Comparison of ENCODE assay signal across 9 cellular contexts in the genomic region with DNA sequence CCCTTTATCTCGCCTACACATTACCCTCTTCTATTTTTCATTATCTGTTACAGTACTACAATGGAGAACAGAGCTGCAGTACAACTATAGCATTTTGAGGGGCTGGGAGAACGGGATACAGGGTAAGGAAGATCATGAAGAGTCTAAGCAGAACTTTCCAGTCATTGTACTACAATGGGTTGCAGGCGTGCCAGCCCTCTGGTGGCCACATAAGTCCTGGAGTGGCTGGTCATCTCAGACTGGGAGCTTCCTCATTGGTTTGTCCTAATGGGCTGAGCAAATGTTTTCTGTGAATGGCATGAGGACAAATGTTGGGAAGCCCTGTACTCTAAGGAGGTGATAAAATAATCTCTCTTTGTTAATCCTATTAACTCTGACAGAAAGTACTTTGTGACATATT. TPM values are rescaled to one million over a fixed set of nuclear protein-coding genes. Genes with fewer than 3 reads are reported as not detected.
DNase-seq lines count a peak whose midpoint lies in the region; TF ChIP-seq lines count a peak whose summit lies in the region.
"Had no signal": no experiment of that assay in that cellular context is flagged by ENCODE, and none has a peak within 500 bp of the region (broad histone marks: within the 10 kb centered on the region; RNA-seq: fewer than 3 reads in every experiment).

No MANE protein-coding gene starts in this region.

- H3K9me3 ChIP-seq in MG63, result no peaks in the 10 kb centered on the region
- H3K9me3 ChIP-seq in mammary epithelial cell (replicated peaks; ENCODE audit: insufficient read depth, low read length), result no peaks in the 10 kb centered on the region
- H3K9me3 ChIP-seq in osteoblast (ENCODE audit: low read depth, low read length), result no peaks in the 10 kb centered on the region

- no TSS peak for BruUV-seq in mammary epithelial cell (replicated peaks; lab: Mats Ljungman, UMichigan)

- no peak overlapping the region for H2AFZ ChIP-seq in mammary epithelial cell (ENCODE audit: low read depth, low read length)
- no peak overlapping the region for H2AFZ ChIP-seq in osteoblast (ENCODE audit: low read length)

- intact Hi-C loops in mammary epithelial cell (cut with micrococcal nuclease), result no loop called here

- H3K4me1 Mint-ChIP-seq in mesothelial cell of epicardium, result no peaks in the 10 kb centered on the region

- in situ Hi-C loops in mammary epithelial cell (cut with MboI; ENCODE audit: low sequenced_read_pairs in 2 of 2), result no loop called here

- H3K36me3 ChIP-seq in MG63 (no peaks in the 10 kb centered on the region), mammary epithelial cell (ENCODE audit: insufficient read depth, low read length) (no peaks in the 10 kb centered on the region), osteoblast (ENCODE audit: insufficient read depth, low read length) (no peaks in the 10 kb centered on the region)

- WGBS in mammary epithelial cell (ENCODE audit: low coverage, missing lambda C conversion rate), result 87% methylated on average over 3 of the region's 3 CpGs

- H3K27ac Mint-ChIP-seq in mesothelial cell of epicardium, result no peak overlapping the region
- H3K27ac Mint-ChIP-seq: activated naive CD8-positive, alpha-beta T cell treated with anti-CD3 and anti-CD28 coated beads, Interleukin-2, amount 10 ng/mL, durations not matched to agents 7 days and 5 days had no signal

- H3K9ac ChIP-seq in mammary epithelial cell (ENCODE audit: insufficient read depth, low read length), result no peak overlapping the region

- TF ChIP-seq CTCF in GM12872 (IDR thresholded peaks at IDR 0.05; ENCODE audit: insufficient read depth, low read depth, low read length) (peak; percentile 41; the same call in 1 of the 3 replicates), mammary epithelial cell (conservative IDR thresholded peaks at IDR 0.05 in 1 of 2, IDR thresholded peaks at IDR 0.05 in 1 of 2; ENCODE audit: extremely low read depth in 1 of 2, insufficient read depth in 1 of 2, low read depth in 1 of 2, low read length in 2 of 2) (peak; percentile 22 to 32), osteoblast (IDR thresholded peaks at IDR 0.05; ENCODE audit: extremely low read depth, low read depth, low read length) (peak; percentile 48), mesothelial cell of epicardium (IDR thresholded peaks at IDR 0.05; ENCODE audit: unreplicated experiment) (no peak)

- H3K4me1 ChIP-seq in mammary epithelial cell (ENCODE audit: insufficient read depth, low read length), result no peaks in the 10 kb centered on the region
- no peaks in the 10 kb centered on the region for H3K4me1 ChIP-seq in osteoblast (ENCODE audit: insufficient read depth, low read length)

- H3K27ac ChIP-seq in mammary epithelial cell (ENCODE audit: insufficient read depth, low read depth, low read length) (no peak overlapping the region), osteoblast (ENCODE audit: low read depth, low read length) (no peak overlapping the region)

- H3K4me2 ChIP-seq in mammary epithelial cell (ENCODE audit: insufficient read depth, low read depth, low read length), result no peak overlapping the region
- no peak overlapping the region for H3K4me2 ChIP-seq in osteoblast (ENCODE audit: insufficient read depth, low read length)

- dilution Hi-C loops in mammary epithelial cell (cut with HindIII; ENCODE audit: low sequenced_read_pairs), result no loop called here

- H3K4me3 Mint-ChIP-seq in mesothelial cell of epicardium, result no peak overlapping the region
- H3K4me3 Mint-ChIP-seq: activated naive CD8-positive, alpha-beta T cell treated with anti-CD3 and anti-CD28 coated beads, Interleukin-2, amount 10 ng/mL, durations not matched to agents 7 days and 5 days had no signal

- peak; percentile 10 for DNase-seq in MG63
- no peak for DNase-seq in mammary epithelial cell
- no peak for DNase-seq in osteoblast (ENCODE audit: insufficient read length, low spot score, missing footprints)
- no peak for DNase-seq in mesothelial cell of epicardium (ENCODE audit: low spot score in 2 of 2, unreplicated experiment in 2 of 2)
- DNase-seq in activated CD4-positive, alpha-beta T cell treated with anti-CD3 and anti-CD28 coated beads for 1 hour, result no peak
- no peak for DNase-seq in NCI-H2107 (lab: John Stamatoyannopoulos, UW)
- DNase-seq in superior temporal gyrus (ENCODE audit: extremely low spot score), result no peak
- DNase-seq: activated naive CD8-positive, alpha-beta T cell treated with anti-CD3 and anti-CD28 coated beads, Interleukin-2, amount 10 ng/mL, durations not matched to agents 7 days and 5 days had no signal

- H3K36me3 Mint-ChIP-seq in mesothelial cell of epicardium, result peaks cover 24% of the 10 kb centered on the region

- H3K27me3 ChIP-seq in MG63 (no peaks in the 10 kb centered on the region), mammary epithelial cell (ENCODE audit: insufficient read depth, low read length) (no peaks in the 10 kb centered on the region), osteoblast (ENCODE audit: insufficient read depth, low read length) (no peaks in the 10 kb centered on the region)

- no peaks in the 10 kb centered on the region for H3K27me3 Mint-ChIP-seq in mesothelial cell of epicardium (ENCODE audit: low read depth)
- H3K27me3 Mint-ChIP-seq: activated naive CD8-positive, alpha-beta T cell treated with anti-CD3 and anti-CD28 coated beads, Interleukin-2, amount 10 ng/mL, durations not matched to agents 7 days and 5 days had no signal

- peaks cover 21% of the 10 kb centered on the region for H3K9me3 Mint-ChIP-seq in mesothelial cell of epicardium
- H3K9me3 Mint-ChIP-seq: activated naive CD8-positive, alpha-beta T cell treated with anti-CD3 and anti-CD28 coated beads, Interleukin-2, amount 10 ng/mL, durations not matched to agents 7 days and 5 days had no signal

- no peaks in the 10 kb centered on the region for H3K79me2 ChIP-seq in mammary epithelial cell (ENCODE audit: insufficient read depth, low read length)
- H3K79me2 ChIP-seq in osteoblast (ENCODE audit: insufficient read depth, low read length), result no peaks in the 10 kb centered on the region

- H3K4me3 ChIP-seq in MG63 (no peak overlapping the region), mammary epithelial cell (replicated peaks in 1 of 3; ENCODE audit: insufficient read depth in 1 of 3, low read depth in 2 of 3, low read length in 3 of 3) (no peak overlapping the region), osteoblast (ENCODE audit: insufficient read depth, low read length) (no peak overlapping the region)

- CTCF ChIA-PET in mammary epithelial cell (lab: Charles Lee; ENCODE audit: low non-redundant PET), result no interaction called here

- H4K20me1 ChIP-seq in mammary epithelial cell (ENCODE audit: insufficient read depth, low read length) (no peaks in the 10 kb centered on the region), osteoblast (ENCODE audit: insufficient read depth, low read length) (no peaks in the 10 kb centered on the region)

RNA-seq across cellular contexts. Expression of a gene that starts 33.0 kb away (rescaled TPM):
- total RNA-seq in MG63 (2014; rRNA removed; shearing (Covaris generic); ENCODE audit: low replicate concordance), result 37.2 and 42.7 TPM in 2 replicates
- total RNA-seq in mammary epithelial cell (10 to 100 TPM; 33.5 to 75.2 TPM), osteoblast (61.9 and 73.1 TPM in 2 replicates), mesothelial cell of epicardium (73.9 to 84.7 TPM (median 81.3 TPM) in 3 replicates)
- polyA plus RNA-seq in mammary epithelial cell, result 16.3 TPM
- polyA minus RNA-seq in mammary epithelial cell, result 9.9 TPM
